ENCODE assay signal across 8 cellular contexts in genomic region chrX:118116308-118117068, GRCh38. TPM values are rescaled to one million over a fixed set of nuclear protein-coding genes. Genes with fewer than 3 reads are reported as not detected.
DNase-seq lines count a peak whose midpoint lies in the region; TF ChIP-seq lines count a peak whose summit lies in the region.

TSS of gene KLHL13 (minus strand) at chrX:118116810. CDS start at chrX:118028473, 88,337 bp downstream.

- POLR2A ChIA-PET in BJ (lab: Charles Lee): no interaction called here

- H3K27ac ChIP-seq in spleen: peak within 1 kb of the TSS in 4 of 8 donors; percentile 28 to 51 (median 37)

- DNase-seq in BJ (ENCODE audit: low read depth): no peak
- peak; percentile 34 for DNase-seq in GM20000 (ENCODE audit: low spot score)
- DNase-seq in SK-N-DZ (ENCODE audit: low spot score): peak; percentile 68
- DNase-seq in cortex of kidney (lab: John Stamatoyannopoulos, UW): peak; percentile 7
- DNase-seq in kidney tubule cell (ENCODE audit: low spot score): peak; percentile 58
- DNase-seq in spleen: peak; percentile 77
- no peak for DNase-seq in NOMO-1 (lab: John Stamatoyannopoulos, UW; ENCODE audit: unreplicated experiment in 2 of 2)
- DNase-seq in RKO (ENCODE audit: low spot score): no peak

- H3K4me3 ChIP-seq in BJ (ENCODE audit: low read depth, low read length) (peak within 1 kb of the TSS; percentile 48), spleen (peak within 1 kb of the TSS; percentile 28 to 72 (median 43))

- CTCF ChIA-PET in BJ (lab: Yijun Ruan, JAX): interaction anchor here (1.6 kb wide), 1 partner anchor 10 kb away, joined by 4 read pairs; no protein-coding TSS in a partner anchor

- no peaks in the 10 kb centered on the region for H3K36me3 ChIP-seq in BJ (ENCODE audit: control insufficient read depth, insufficient read depth, low read length)
- H3K36me3 ChIP-seq in spleen: no peaks in the 10 kb centered on the region

- 1 to 51% (median 1%) methylated on average over 22 to 71 of the region's 71 CpGs for WGBS in spleen, 5 donors

- no peaks in the 10 kb centered on the region for H3K9me3 ChIP-seq in spleen

- intact Hi-C loops in spleen (cut with DNase I; ENCODE audit: low total_unique reads): no loop called here

- H3K27me3 ChIP-seq in BJ (ENCODE audit: control insufficient read depth, insufficient read depth, low read length) (no peaks in the 10 kb centered on the region), spleen (replicated peaks in 1 of 7) (peaks cover 0 to 17% (median 0%) of the 10 kb centered on the region in 7 donors)

- TF ChIP-seq POLR2A in spleen (IDR thresholded peaks at IDR 0.05): no peak

- peaks cover 0 to 12% (median 0%) of the 10 kb centered on the region in 6 donors for H3K4me1 ChIP-seq in spleen

- TF ChIP-seq CTCF in BJ (IDR thresholded peaks at IDR 0.05; ENCODE audit: insufficient read depth, low read depth, low read length): no peak
- TF ChIP-seq CTCF in GM20000 (IDR thresholded peaks at IDR 0.05; ENCODE audit: extremely low read depth, missing control alignments): no peak
- no peak for TF ChIP-seq CTCF in spleen (IDR thresholded peaks at IDR 0.05 in 8 of 11, conservative IDR thresholded peaks at IDR 0.05 in 3 of 11)

RNA-seq across cellular contexts. Expression of gene KLHL13, which starts in this region (rescaled TPM):
- polyA plus RNA-seq in BJ (2011; rRNA removed) (1.0 and 1.2 TPM in 2 replicates), spleen (under 1 TPM; 0.17 to 0.54 (median 0.38) TPM)
- polyA minus RNA-seq in BJ (2011; rRNA and poly(A)+ RNA removed): 0.76 and 0.87 TPM in 2 replicates
- polyA plus RNA-seq in SK-N-DZ (2014; cell fraction: cytosol; rRNA removed): 121 and 123 TPM in 2 replicates
- polyA plus RNA-seq in SK-N-DZ (2014; cell fraction: nucleus; rRNA removed): 61.6 and 84.8 TPM in 2 replicates
- 1 to 10 TPM; 1.0 to 2.7 (median 1.7) TPM for total RNA-seq in spleen

Comparison
In these comparisons a context has a peak if more than half of its experiments do, and no peak if none do; other contexts are left out.
1. DNase-seq: peak in GM20000 (single experiment), SK-N-DZ (single experiment), cortex of kidney (single experiment), kidney tubule cell (single experiment) and spleen (single experiment); none in BJ (single experiment), NOMO-1 (0 of 2) and RKO (single experiment).